ENCODE assay signal across 20 cellular contexts in the genomic region with DNA sequence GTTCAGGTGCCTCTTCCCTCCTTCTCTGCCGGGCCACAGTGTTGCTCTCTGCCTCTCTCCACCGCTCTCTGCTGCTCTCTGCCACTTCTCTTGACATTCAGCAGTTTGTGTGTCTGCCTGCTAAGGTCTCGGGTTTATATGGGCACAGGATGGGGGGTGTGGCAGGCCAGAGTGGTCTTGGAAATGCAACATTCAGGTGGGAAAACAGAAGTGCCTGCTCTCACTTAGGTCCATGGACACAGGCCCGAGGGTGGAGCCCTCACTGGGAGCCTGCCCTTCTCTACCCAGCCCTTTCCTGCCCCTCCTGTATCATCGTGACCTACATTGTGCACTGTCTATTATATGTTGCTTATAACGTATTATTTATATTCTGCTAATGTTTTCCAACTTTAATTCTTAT.
"Had no signal": no experiment of that assay in that cellular context is flagged by ENCODE, and none has a peak within 500 bp of the region (broad histone marks: within the 10 kb centered on the region; RNA-seq: fewer than 3 reads in every experiment).

No MANE protein-coding gene starts in this region.

- H3K4me2 ChIP-seq: KMS-11 had no signal

- H3K36me3 ChIP-seq: SJSA1 had no signal

- H3K4me3 ChIP-seq: SJSA1, SK-N-MC had no signal

- FAIRE-seq: HepG2, RCC 7860 had no signal

- H3K4me1 ChIP-seq: SJSA1 had no signal

- H3K27ac ChIP-seq: KMS-11, SJSA1, SK-N-MC had no signal

- H3K27me3 ChIP-seq: SJSA1 had no signal

- H3K9me3 ChIP-seq: SJSA1 had no signal

- DNase-seq: IMR-90, Kasumi-1, MM.1S, NCI-H1092 treated with DMSO at 0.1 percent for 48 hours, NCI-H1436, NCI-H187, NCI-H2029, NCI-H2081 treated with DMSO at 0.1 percent for 48 hours, NCI-H2171 treated with DMSO at 0.1 percent for 48 hours, NCI-H524 treated with DMSO at 0.1 percent for 48 hours, NCI-H69, NCI-H774, Right ventricle myocardium superior, RPMI8226, SIG-M5 had no signal

- H3K9ac ChIP-seq: KMS-11 had no signal
